10 cellular contexts compared by ENCODE assay signal in genomic region chr5:14212838-14213237, GRCh38.
A peak's percentile ranks its signal among the peaks of the same experiment; 100 is the strongest.
DNase-seq lines count a peak whose midpoint lies in the region; ATAC-seq, FAIRE-seq and TF ChIP-seq lines count a peak whose summit lies in the region.
"Had no signal": no experiment of that assay in that cellular context is flagged by ENCODE, and none has a peak within 500 bp of the region (broad histone marks: within the 10 kb centered on the region; RNA-seq: fewer than 3 reads in every experiment).

No MANE protein-coding gene starts in this region.

- FAIRE-seq in RCC 7860 (lab: Jason Lieb, UNC), result no peak
- FAIRE-seq: kidney had no signal

- H3K36me3 ChIP-seq in left lung, result no peaks in the 10 kb centered on the region

- DNase-seq in GM12864 (ENCODE audit: low read depth) (peak; percentile 75), left lung (no peak), NCI-H748 (lab: John Stamatoyannopoulos, UW; ENCODE audit: unreplicated experiment) (no peak), lower leg skin (ENCODE audit: low spot score in 2 of 2) (no peak), RCC 7860 (ENCODE audit: low spot score) (no peak)
- DNase-seq in stimulated activated CD4-positive, alpha-beta T cell treated with anti-CD3 and anti-CD28 coated beads, Interleukin-12 subunit alpha, Interleukin-12 subunit beta, amount 100 ng/mL, for 4 hours, result no peak
- DNase-seq: central memory CD4-positive, alpha-beta T cell; kidney had no signal

- peaks cover 18 to 74% of the 10 kb centered on the region in 2 donors for H3K4me1 ChIP-seq in left lung

- intact Hi-C loops in left lung (cut with DNase I) (no loop called here), lower leg skin (cut with DNase I; ENCODE audit: low total_unique reads) (no loop called here)

- no peak for TF ChIP-seq POLR2A in lower leg skin (IDR thresholded peaks at IDR 0.05)

- 62 to 69% methylated on average over 4 of the region's 4 CpGs for whole genome bisulfite sequencing in lower leg skin, 2 donors

- no peaks in the 10 kb centered on the region for H3K27me3 ChIP-seq in left lung

- TF ChIP-seq CTCF in GM12864 (IDR thresholded peaks at IDR 0.05; ENCODE audit: low read depth, low read length, missing control alignments), result no peak
- no peak for TF ChIP-seq CTCF in left lung (IDR thresholded peaks at IDR 0.05)
- TF ChIP-seq CTCF in lower leg skin (IDR thresholded peaks at IDR 0.05), result no peak

- no peaks in the 10 kb centered on the region for H3K9me3 ChIP-seq in left lung

- H3K27ac ChIP-seq in left lung, result peak overlapping the region; percentile 51

- H3K4me3 ChIP-seq in GM12864 (ENCODE audit: low read depth, low read length), result peak overlapping the region; percentile 43
- no peak overlapping the region for H3K4me3 ChIP-seq in left lung
- H3K4me3 ChIP-seq in lower leg skin (ENCODE audit: low read depth, poor library complexity, severe bottlenecking), result no peak overlapping the region

- ATAC-seq in GM21515 (IDR thresholded peaks at IDR 0.05; ENCODE audit: unreplicated experiment), result peak; percentile 31
- peak; percentile 31 for ATAC-seq in HG03442 (IDR thresholded peaks at IDR 0.05; ENCODE audit: unreplicated experiment)
- ATAC-seq in left lung, result peak; percentile 13
